In genomic region chr12:19432309-19433170, GRCh38 we compare ENCODE assay signal across 12 cellular contexts. TPM values are rescaled to one million over a fixed set of nuclear protein-coding genes. Genes with fewer than 3 reads are reported as not detected.
DNase-seq lines count a peak whose midpoint lies in the region; ATAC-seq, FAIRE-seq and TF ChIP-seq lines count a peak whose summit lies in the region.
"Had no signal": no experiment of that assay in that cellular context is flagged by ENCODE, and none has a peak within 500 bp of the region (broad histone marks: within the 10 kb centered on the region; RNA-seq: fewer than 3 reads in every experiment).

No MANE protein-coding gene starts in this region.

- H3K4me1 Mint-ChIP-seq in GM23338: peaks cover 25% of the 10 kb centered on the region
- peaks cover 61% of the 10 kb centered on the region for H3K4me1 Mint-ChIP-seq in activated T-helper 1 cell treated with anti-CD3 and anti-CD28 coated beads, Interleukin-12 subunit alpha, Interleukin-12 subunit beta, Interleukin-2, Interleukin-4 antibody, amounts not matched to agents 30 ng/mL and 10 ng/mL and 1 ng/mL, durations not matched to agents 14 hours and 24 hours and 36 hours (ENCODE audit: low read depth)
- no peaks in the 10 kb centered on the region for H3K4me1 Mint-ChIP-seq in nephron progenitor cell

- no peak for DNase-seq in A549 (ENCODE audit: low read depth in 1 of 2, low spot score in 1 of 2)
- no peak for DNase-seq in GM23338 (ENCODE audit: low spot score)
- no peak for DNase-seq in activated T-helper 1 cell treated with anti-CD3 and anti-CD28 coated beads, Interleukin-12 subunit alpha, Interleukin-12 subunit beta, Interleukin-2, Interleukin-4 antibody, amounts not matched to agents 30 ng/mL and 10 ng/mL and 1 ng/mL, durations not matched to agents 14 hours and 24 hours and 36 hours (ENCODE audit: low spot score)
- DNase-seq in islet precursor cell: peak; percentile 43
- DNase-seq in HuH-7 (ENCODE audit: low spot score): no peak
- no peak for DNase-seq in mucosa of descending colon
- DNase-seq in NCI-H1694 (lab: John Stamatoyannopoulos, UW): no peak
- no peak for DNase-seq in nephron progenitor cell
- DNase-seq: DMS 273 treated with DMSO at 0.1 percent for 48 hours; stimulated activated CD4-positive, alpha-beta T cell treated with anti-CD3 and anti-CD28 coated beads, Interleukin-4, amount 100 ng/mL, for 1 hour; testis had no signal

- H3K4me1 ChIP-seq in A549 (peaks cover 14% of the 10 kb centered on the region; the same call in 2 of the 3 replicates), GM23338 (ENCODE audit: insufficient read depth) (peaks cover 14% of the 10 kb centered on the region), mucosa of descending colon (ENCODE audit: low read depth) (no peaks in the 10 kb centered on the region)
- H3K4me1 ChIP-seq: testis had no signal

- H3K27me3 Mint-ChIP-seq in GM23338 (ENCODE audit: insufficient read depth, low read depth, poor library complexity): peaks cover 9% of the 10 kb centered on the region
- no peaks in the 10 kb centered on the region for H3K27me3 Mint-ChIP-seq in activated T-helper 1 cell treated with anti-CD3 and anti-CD28 coated beads, Interleukin-12 subunit alpha, Interleukin-12 subunit beta, Interleukin-2, Interleukin-4 antibody, amounts not matched to agents 30 ng/mL and 10 ng/mL and 1 ng/mL, durations not matched to agents 14 hours and 24 hours and 36 hours (ENCODE audit: insufficient read depth)
- H3K27me3 Mint-ChIP-seq in nephron progenitor cell (ENCODE audit: low read depth, poor library complexity): peaks cover 11% of the 10 kb centered on the region
- H3K27me3 Mint-ChIP-seq: IgD-negative memory B cell had no signal

- H3K4me3 Mint-ChIP-seq in GM23338 (no peak overlapping the region), nephron progenitor cell (no peak overlapping the region)
- H3K4me3 Mint-ChIP-seq in activated T-helper 1 cell treated with anti-CD3 and anti-CD28 coated beads, Interleukin-12 subunit alpha, Interleukin-12 subunit beta, Interleukin-2, Interleukin-4 antibody, amounts not matched to agents 30 ng/mL and 10 ng/mL and 1 ng/mL, durations not matched to agents 14 hours and 24 hours and 36 hours: peak overlapping the region; percentile 67
- H3K4me3 Mint-ChIP-seq: IgD-negative memory B cell had no signal

- H3K27ac Mint-ChIP-seq in GM23338 (peak overlapping the region; percentile 91), nephron progenitor cell (no peak overlapping the region)
- peak overlapping the region; percentile 99 for H3K27ac Mint-ChIP-seq in activated T-helper 1 cell treated with anti-CD3 and anti-CD28 coated beads, Interleukin-12 subunit alpha, Interleukin-12 subunit beta, Interleukin-2, Interleukin-4 antibody, amounts not matched to agents 30 ng/mL and 10 ng/mL and 1 ng/mL, durations not matched to agents 14 hours and 24 hours and 36 hours
- H3K27ac Mint-ChIP-seq: IgD-negative memory B cell had no signal

- TF ChIP-seq EP300 in A549 (IDR thresholded peaks at IDR 0.05): no peak

- no peak for TF ChIP-seq POLR2A in A549 (IDR thresholded peaks at IDR 0.05; ENCODE audit: low read length)

- CTCF ChIA-PET in A549 (lab: Yijun Ruan, JAX): no interaction called here

- H3K36me3 Mint-ChIP-seq in GM23338 (ENCODE audit: low read depth) (peaks cover 48% of the 10 kb centered on the region), nephron progenitor cell (ENCODE audit: low read depth) (no peaks in the 10 kb centered on the region)
- peaks cover 8% of the 10 kb centered on the region for H3K36me3 Mint-ChIP-seq in activated T-helper 1 cell treated with anti-CD3 and anti-CD28 coated beads, Interleukin-12 subunit alpha, Interleukin-12 subunit beta, Interleukin-2, Interleukin-4 antibody, amounts not matched to agents 30 ng/mL and 10 ng/mL and 1 ng/mL, durations not matched to agents 14 hours and 24 hours and 36 hours (ENCODE audit: low read depth)

- 91% methylated on average over 9 of the region's 9 CpGs for WGBS in A549 (ENCODE audit: missing lambda C conversion rate)

- POLR2A ChIA-PET in A549 (lab: Yijun Ruan, JAX): interaction anchor here (1.1 kb wide), 1 partner anchor 62 kb away, joined by 6 read pairs; no protein-coding TSS in a partner anchor

- H3K27ac ChIP-seq in A549 (peak overlapping the region; percentile 62 to 74), GM23338 (ENCODE audit: low read depth) (peak overlapping the region; percentile 7)
- H3K27ac ChIP-seq: testis had no signal

- H3K4me2 ChIP-seq in A549 (no peak overlapping the region), GM23338 (no peak overlapping the region)

- TF ChIP-seq RAD21 in A549 (conservative IDR thresholded peaks at IDR 0.05 in 1 of 2, IDR thresholded peaks at IDR 0.05 in 1 of 2): no peak

- no peaks in the 10 kb centered on the region for H3F3A ChIP-seq in GM23338 (replicated peaks; ENCODE audit: low read depth)

- H3K4me3 ChIP-seq in A549: no peak overlapping the region
- H3K4me3 ChIP-seq in GM23338: no peak overlapping the region
- H3K4me3 ChIP-seq in mucosa of descending colon: no peak overlapping the region
- H3K4me3 ChIP-seq: testis had no signal

- TF ChIP-seq CTCF in A549 (IDR thresholded peaks at IDR 0.05) (no peak), GM23338 (conservative IDR thresholded peaks at IDR 0.05; ENCODE audit: low read depth in 2 of 2) (no peak), mucosa of descending colon (IDR thresholded peaks at IDR 0.05) (no peak), nephron progenitor cell (IDR thresholded peaks at IDR 0.05) (no peak)

- peaks cover 27% of the 10 kb centered on the region; the same call in 2 of the 3 replicates for H3K9me3 Mint-ChIP-seq in GM23338
- H3K9me3 Mint-ChIP-seq in activated T-helper 1 cell treated with anti-CD3 and anti-CD28 coated beads, Interleukin-12 subunit alpha, Interleukin-12 subunit beta, Interleukin-2, Interleukin-4 antibody, amounts not matched to agents 30 ng/mL and 10 ng/mL and 1 ng/mL, durations not matched to agents 14 hours and 24 hours and 36 hours: no peaks in the 10 kb centered on the region
- H3K9me3 Mint-ChIP-seq in nephron progenitor cell: peaks cover 10% of the 10 kb centered on the region
- H3K9me3 Mint-ChIP-seq: IgD-negative memory B cell had no signal

- H3K27me3 ChIP-seq in GM23338 (ENCODE audit: insufficient read depth): no peaks in the 10 kb centered on the region
- H3K27me3 ChIP-seq: testis had no signal

- no peaks in the 10 kb centered on the region for H4K20me1 ChIP-seq in GM23338 (replicated peaks; ENCODE audit: insufficient read depth)

- no peak for FAIRE-seq in A549 (lab: Jason Lieb, UNC)

- no peaks in the 10 kb centered on the region for H3K79me2 ChIP-seq in GM23338 (replicated peaks; ENCODE audit: insufficient read depth)

- H3K9me3 ChIP-seq in A549 (no peaks in the 10 kb centered on the region), mucosa of descending colon (no peaks in the 10 kb centered on the region)
- H3K9me3 ChIP-seq: testis had no signal

- H2AFZ ChIP-seq in GM23338: no peak overlapping the region

- ATAC-seq in A549: no peak
- ATAC-seq in GM23338: no peak
- no peak for ATAC-seq in mucosa of descending colon

- H3K36me3 ChIP-seq in GM23338 (ENCODE audit: insufficient read depth) (no peaks in the 10 kb centered on the region; the same call in 1 of the 2 replicates), mucosa of descending colon (ENCODE audit: low read depth) (no peaks in the 10 kb centered on the region)

- intact Hi-C loops in activated T-helper 1 cell treated with anti-CD3 and anti-CD28 coated beads, Interleukin-12 subunit alpha, Interleukin-12 subunit beta, Interleukin-2, Interleukin-4 antibody, amounts not matched to agents 30 ng/mL and 10 ng/mL and 1 ng/mL, durations not matched to agents 14 hours and 24 hours and 36 hours (cut with micrococcal nuclease): loop anchor here (1.0 to 10.0 kb wide), 7 partner anchors 8 to 462 kb away; no protein-coding TSS in a partner anchor
- intact Hi-C loops in mucosa of descending colon (cut with DNase I, micrococcal nuclease): no loop called here

- H3K9me2 ChIP-seq in GM23338 (ENCODE audit: insufficient read depth): no peaks in the 10 kb centered on the region; the same call in 1 of the 2 replicates

TF ChIP-seq in A549, 52 proteins besides CTCF, POLR2A, EP300 and RAD21:
- TF ChIP-seq CEBPB (IDR thresholded peaks at IDR 0.05): peak; percentile 33 to 70; a peak in 3 of 4 replicates
- no peak for TF ChIP-seq KDM1A (IDR thresholded peaks at IDR 0.05; ENCODE audit: low read depth)

TF ChIP-seq in GM23338, 12 proteins besides CTCF, POLR2A, EP300 and RAD21 (continues in another document):
- TF ChIP-seq ZNF331 (CRISPR knock-in tag; IDR thresholded peaks at IDR 0.05; ENCODE audit: low read depth): no peak
- TF ChIP-seq JUNB (IDR thresholded peaks at IDR 0.05; ENCODE audit: unreplicated experiment): no peak
- no peak for TF ChIP-seq NANOG (IDR thresholded peaks at IDR 0.05; ENCODE audit: borderline replicate concordance)
- no peak for TF ChIP-seq ZNF114 (CRISPR knock-in tag; IDR thresholded peaks at IDR 0.05)

RNA-seq across cellular contexts. Expression of gene AEBP2, which starts 6.8 kb away (rescaled TPM):
- 23.5 and 34.5 TPM in 2 replicates for polyA plus RNA-seq in A549 (2011; rRNA removed)
- 7.8 and 9.9 TPM in 2 replicates for polyA plus RNA-seq in A549 (2012; cell fraction: cytosol; rRNA removed)
- 2.6 and 5.3 TPM in 2 replicates for polyA plus RNA-seq in A549 (2012; cell fraction: nucleus; rRNA removed)
- polyA plus RNA-seq in A549 (2017; fragmentation: RNase III; extraction: RNeasy Plus Mini Kit Qiagen cat#74134 plus additional on column Dnase treatment): 27.3 to 28.8 TPM (median 28.0 TPM) in 3 replicates
- 21.6 and 22.2 TPM in 2 replicates for polyA minus RNA-seq in A549 (2011; rRNA and poly(A)+ RNA removed)
- total RNA-seq in GM23338 (2014; rRNA removed; shearing (Covaris generic)): 48.1 and 48.9 TPM in 2 replicates
- polyA plus RNA-seq in GM23338 (2016; fragmentation: Nextera tagmentation; extraction: Ambion mirVana): 37.1 and 39.3 TPM in 2 replicates
- 53.9 and 58.1 TPM in 2 replicates for total RNA-seq in activated T-helper 1 cell treated with anti-CD3 and anti-CD28 coated beads, Interleukin-12 subunit alpha, Interleukin-12 subunit beta, Interleukin-2, Interleukin-4 antibody, amounts not matched to agents 30 ng/mL and 10 ng/mL and 1 ng/mL, durations not matched to agents 14 hours and 24 hours and 36 hours
- total RNA-seq in mucosa of descending colon: 10 to 100 TPM; 24.4 to 57.2 (median 27.7) TPM
